12 cellular contexts compared by ENCODE assay signal in the genomic region with DNA sequence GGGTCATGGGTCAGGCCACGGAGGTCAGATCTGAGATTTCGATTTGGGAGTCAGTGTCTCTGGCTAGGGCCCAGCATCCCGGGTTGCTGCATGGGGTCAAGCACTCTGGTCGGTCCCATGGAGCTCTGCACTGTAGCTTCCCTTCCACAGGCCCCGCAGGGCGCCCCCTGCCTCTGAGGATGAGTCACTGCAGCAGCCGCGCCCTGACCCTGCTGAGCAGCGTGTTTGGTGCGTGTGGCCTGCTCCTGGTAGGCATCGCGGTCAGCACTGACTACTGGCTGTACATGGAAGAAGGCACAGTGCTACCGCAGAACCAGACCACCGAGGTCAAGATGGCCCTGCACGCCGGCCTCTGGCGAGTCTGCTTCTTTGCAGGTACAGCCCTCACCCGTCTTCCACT.
DNase-seq lines count a peak whose midpoint lies in the region; ATAC-seq and TF ChIP-seq lines count a peak whose summit lies in the region.
"Had no signal": no experiment of that assay in that cellular context is flagged by ENCODE, and none has a peak within 500 bp of the region (broad histone marks: within the 10 kb centered on the region; RNA-seq: fewer than 3 reads in every experiment).

No MANE protein-coding gene starts in this region.

- peak; percentile 23 for DNase-seq in CD1c-positive myeloid dendritic cell (ENCODE audit: extremely low spot score)
- peak; percentile 33 for DNase-seq in UCSD-AML1 (lab: John Stamatoyannopoulos, UW; ENCODE audit: unreplicated experiment)
- DNase-seq in islet precursor cell: peak; percentile 74
- DNase-seq in foreskin melanocyte: no peak
- DNase-seq: activated CD4-positive, alpha-beta T cell treated with anti-CD3 and anti-CD28 coated beads for 4 hours; effector memory CD4-positive, alpha-beta T cell; NCI-H2171; SJCRH30 had no signal

- 0 out of 2 replicates have a peak, but pooled peaks have one; percentile 14 for TF ChIP-seq CTCF in GM12875 (IDR thresholded peaks at IDR 0.05; ENCODE audit: borderline replicate concordance, insufficient read depth, low read depth, low read length)

- no peak overlapping the region for H3K4me3 ChIP-seq in GM12875 (ENCODE audit: low read depth, low read length)
- H3K4me3 ChIP-seq: SJCRH30 had no signal

- ATAC-seq in GM18505 (IDR thresholded peaks at IDR 0.05; ENCODE audit: unreplicated experiment) (no peak), GM21737 (IDR thresholded peaks at IDR 0.05; ENCODE audit: unreplicated experiment) (no peak)
- ATAC-seq: sciatic nerve had no signal

- TF ChIP-seq POLR2A in GM18505 (IDR thresholded peaks at IDR 0.05; ENCODE audit: borderline replicate concordance, extremely low read depth, insufficient read depth, insufficient read length): no peak
